ENCODE assay signal across 9 cellular contexts in the genomic region with DNA sequence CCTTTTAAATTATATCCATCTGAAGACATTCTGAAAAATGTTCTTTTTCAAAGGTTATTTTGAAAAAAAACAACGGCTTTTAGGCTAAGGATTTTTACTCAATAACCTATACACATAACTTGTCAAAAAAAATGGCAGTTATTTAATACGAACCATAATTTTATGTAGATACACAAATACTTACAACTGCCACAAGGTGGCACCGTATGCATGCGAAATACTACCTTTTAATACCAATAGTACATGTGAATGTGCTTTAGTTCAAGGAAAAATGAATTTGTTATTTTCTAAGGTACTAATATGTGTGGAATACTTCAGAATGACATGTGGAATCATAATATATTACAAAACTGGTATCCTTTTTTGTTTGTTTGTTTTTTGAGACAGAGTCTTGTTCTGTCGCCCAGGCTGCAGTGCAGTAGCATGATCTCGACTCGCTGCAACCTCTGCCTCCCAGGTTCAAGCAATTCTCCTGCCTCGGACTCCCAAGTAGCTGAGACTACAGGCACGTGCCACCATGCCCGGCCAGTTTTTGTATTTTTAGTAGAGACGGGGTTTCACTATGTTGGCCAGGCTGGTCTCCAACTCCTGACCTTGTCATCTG. TPM values are rescaled to one million over a fixed set of nuclear protein-coding genes. Genes with fewer than 3 reads are reported as not detected.
DNase-seq lines count a peak whose midpoint lies in the region; ATAC-seq and TF ChIP-seq lines count a peak whose summit lies in the region.
"Had no signal": no experiment of that assay in that cellular context is flagged by ENCODE, and none has a peak within 500 bp of the region (broad histone marks: within the 10 kb centered on the region; RNA-seq: fewer than 3 reads in every experiment).

No MANE protein-coding gene starts in this region.

- intact Hi-C loops in CD14-positive monocyte (cut with micrococcal nuclease), result no loop called here

- peaks cover 0 to under 1% (median 0%) of the 10 kb centered on the region in 7 donors for H3K9me3 Mint-ChIP-seq in CD14-positive monocyte
- H3K9me3 Mint-ChIP-seq: T-helper 1 cell treated with Interleukin-12 subunit alpha and Interleukin-12 subunit beta and Interleukin-4 antibody, amounts not matched to agents 30 μg/mL and 1 μg/mL, for 36 hours had no signal

- H3K27ac Mint-ChIP-seq in CD14-positive monocyte, result no peak overlapping the region
- H3K27ac Mint-ChIP-seq: T-helper 1 cell treated with Interleukin-12 subunit alpha and Interleukin-12 subunit beta and Interleukin-4 antibody, amounts not matched to agents 30 μg/mL and 1 μg/mL, for 36 hours had no signal

- peaks cover 12% of the 10 kb centered on the region for H3K4me1 Mint-ChIP-seq in CD14-positive monocyte

- ATAC-seq in GM18499 (IDR thresholded peaks at IDR 0.05; ENCODE audit: insufficient read depth, unreplicated experiment), result peak; percentile 18

- TF ChIP-seq CTCF in CD14-positive monocyte (IDR thresholded peaks at IDR 0.05) (peak; percentile 78), fibroblast of mammary gland (conservative IDR thresholded peaks at IDR 0.05; ENCODE audit: control insufficient read depth, insufficient read depth, low read depth, low read length) (peak; percentile 53)

- H3K36me3 Mint-ChIP-seq in CD14-positive monocyte, result no peaks in the 10 kb centered on the region

- DNase-seq in CD14-positive monocyte (ENCODE audit: low spot score) (no peak), NCI-H1694 (lab: John Stamatoyannopoulos, UW) (peak; percentile 69), fibroblast of mammary gland (ENCODE audit: low read depth) (peak; percentile 79), pons (ENCODE audit: low spot score) (peak; percentile 86), islet precursor cell (no peak), HuH-7.5 (ENCODE audit: low spot score) (no peak)
- DNase-seq in activated CD4-positive, alpha-beta T cell treated with anti-CD3 and anti-CD28 coated beads for 4 hours, result peak; percentile 34 to 56

- no peak overlapping the region for H3K4me3 Mint-ChIP-seq in CD14-positive monocyte
- H3K4me3 Mint-ChIP-seq: T-helper 1 cell treated with Interleukin-12 subunit alpha and Interleukin-12 subunit beta and Interleukin-4 antibody, amounts not matched to agents 30 μg/mL and 1 μg/mL, for 36 hours had no signal

- H3K27me3 Mint-ChIP-seq in CD14-positive monocyte (ENCODE audit: low read depth in 3 of 3), result no peaks in the 10 kb centered on the region

- no peak overlapping the region for H3K4me3 ChIP-seq in fibroblast of mammary gland (ENCODE audit: control insufficient read depth, low read depth, low read length)

RNA-seq across cellular contexts. Expression of a gene that starts 4.6 kb away (rescaled TPM):
- under 1 TPM; 0.67 to 0.82 TPM for polyA plus RNA-seq in CD14-positive monocyte

Comparison
In these comparisons a context has a peak if more than half of its experiments do, and no peak if none do; other contexts are left out.
1. DNase-seq: peak in NCI-H1694 (single experiment), activated CD4-positive, alpha-beta T cell treated with anti-CD3 and anti-CD28 coated beads for 4 hours (2 of 2), fibroblast of mammary gland (single experiment) and pons (single experiment); none in CD14-positive monocyte (single experiment), islet precursor cell (single experiment) and HuH-7.5 (single experiment).